In genomic region chr5:26543987-26544386, GRCh38 we compare ENCODE assay signal across 33 cellular contexts.
DNase-seq lines count a peak whose midpoint lies in the region; ATAC-seq and TF ChIP-seq lines count a peak whose summit lies in the region.
"Had no signal": no experiment of that assay in that cellular context is flagged by ENCODE, and none has a peak within 500 bp of the region (broad histone marks: within the 10 kb centered on the region; RNA-seq: fewer than 3 reads in every experiment).

No MANE protein-coding gene starts in this region.

- 100% methylated on average over 1 of the region's 1 CpG for WGBS in esophagus muscularis mucosa

- H3K9me3 ChIP-seq in neural cell (ENCODE audit: low read length) (no peaks in the 10 kb centered on the region), esophagus muscularis mucosa (no peaks in the 10 kb centered on the region)
- H3K9me3 ChIP-seq: A549, BE2C, BLaER1, Caco-2 had no signal

- TF ChIP-seq RAD21 in neural cell (conservative IDR thresholded peaks at IDR 0.05): no peak

- no peaks in the 10 kb centered on the region for H4K20me1 ChIP-seq in neural cell (ENCODE audit: insufficient read depth)
- H4K20me1 ChIP-seq: BLaER1; BLaER1 treated with 17β-estradiol and CSF1 and Interleukin-3, amounts not matched to agents 10 nM and 100 nM had no signal

- no peak overlapping the region for H3K4me3 Mint-ChIP-seq in neural crest cell
- H3K4me3 Mint-ChIP-seq: B cell; CD14-positive monocyte; CD4-positive, alpha-beta memory T cell; CD4-positive, alpha-beta T cell; CD4-positive, CD25-positive, alpha-beta regulatory T cell; CD8-positive, alpha-beta memory T cell; CD8-positive, alpha-beta T cell had no signal

- H2AFZ ChIP-seq in neural cell (ENCODE audit: low read depth, low read length): no peak overlapping the region

- H3K36me3 ChIP-seq in neural cell (ENCODE audit: insufficient read depth, low read length): no peaks in the 10 kb centered on the region
- H3K36me3 ChIP-seq in esophagus muscularis mucosa: no peaks in the 10 kb centered on the region
- H3K36me3 ChIP-seq: BE2C; BLaER1; BLaER1 treated with 17β-estradiol and CSF1 and Interleukin-3, amounts not matched to agents 10 nM and 100 nM had no signal

- no peaks in the 10 kb centered on the region for H3K27me3 Mint-ChIP-seq in neural crest cell (ENCODE audit: low read depth)
- H3K27me3 Mint-ChIP-seq: B cell; CD4-positive, alpha-beta memory T cell; CD4-positive, alpha-beta T cell; CD4-positive, CD25-positive, alpha-beta regulatory T cell; CD8-positive, alpha-beta memory T cell had no signal

- H3K4me1 ChIP-seq in esophagus muscularis mucosa: no peaks in the 10 kb centered on the region
- H3K4me1 ChIP-seq: A549; BE2C; BLaER1; BLaER1 treated with 17β-estradiol and CSF1 and Interleukin-3, amounts not matched to agents 10 nM and 100 nM; Caco-2 had no signal

- H3K4me1 Mint-ChIP-seq in neural crest cell: no peaks in the 10 kb centered on the region
- H3K4me1 Mint-ChIP-seq: B cell; CD14-positive monocyte; CD4-positive, alpha-beta memory T cell; CD4-positive, CD25-positive, alpha-beta regulatory T cell; CD8-positive, alpha-beta memory T cell had no signal

- no peak overlapping the region for H3K4me2 ChIP-seq in neural cell (ENCODE audit: low read length)
- H3K4me2 ChIP-seq: A549; BLaER1; BLaER1 treated with 17β-estradiol and CSF1 and Interleukin-3, amounts not matched to agents 10 nM and 100 nM had no signal

- peaks cover 13% of the 10 kb centered on the region for H3K9me3 Mint-ChIP-seq in neural crest cell

- no peaks in the 10 kb centered on the region for H3F3A ChIP-seq in neural cell (ENCODE audit: insufficient read depth, low read length, poor library complexity, severe bottlenecking)

- H3K9me2 ChIP-seq in neural cell (ENCODE audit: insufficient read depth, low read length): no peaks in the 10 kb centered on the region

- H3K27ac Mint-ChIP-seq in neural crest cell (ENCODE audit: unreplicated experiment): peak overlapping the region; percentile 38
- H3K27ac Mint-ChIP-seq: B cell; CD14-positive monocyte; CD4-positive, alpha-beta T cell; CD4-positive, CD25-positive, alpha-beta regulatory T cell; CD8-positive, alpha-beta memory T cell; CD8-positive, alpha-beta T cell had no signal

- H3K27me3 ChIP-seq in neural cell (ENCODE audit: insufficient read depth, low read depth, low read length) (no peaks in the 10 kb centered on the region), esophagus muscularis mucosa (no peaks in the 10 kb centered on the region)
- H3K27me3 ChIP-seq: BE2C; BLaER1; BLaER1 treated with 17β-estradiol and CSF1 and Interleukin-3, amounts not matched to agents 10 nM and 100 nM had no signal

- intact Hi-C loops in esophagus muscularis mucosa (cut with DNase I): no loop called here

- TF ChIP-seq CTCF in neural cell (IDR thresholded peaks at IDR 0.05; ENCODE audit: poor library complexity, severe bottlenecking) (no peak), neural crest cell (conservative IDR thresholded peaks at IDR 0.05) (no peak), esophagus muscularis mucosa (IDR thresholded peaks at IDR 0.05) (no peak)

- TF ChIP-seq EP300 in neural cell (conservative IDR thresholded peaks at IDR 0.05; ENCODE audit: poor library complexity, severe bottlenecking) (peak; percentile 95), esophagus muscularis mucosa (IDR thresholded peaks at IDR 0.05) (no peak)

- DNase-seq in neural crest cell (ENCODE audit: low read depth, low spot score): no peak
- DNase-seq in putamen (ENCODE audit: low spot score): peak; percentile 10
- no peak for DNase-seq in esophagus muscularis mucosa (ENCODE audit: extremely low spot score)
- no peak for DNase-seq in NCI-H1417 (lab: John Stamatoyannopoulos, UW)
- DNase-seq: 8988T; ACHN; AML-193; BE2C; C1 segment of cervical spinal cord; Caco-2; Calu3; CD4-positive, alpha-beta memory T cell; CD4-positive, alpha-beta T cell; CD4-positive, CD25-positive, alpha-beta regulatory T cell; CD8-positive, alpha-beta memory T cell; CD8-positive, alpha-beta T cell; COR-L47; DMS 273 treated with DMSO at 0.1 percent for 48 hours; DMS153; DMS53; DMS79; DMS79 treated with DMSO at 0.1 percent for 48 hours; DND-41; EL had no signal

- no peaks in the 10 kb centered on the region for H3K36me3 Mint-ChIP-seq in neural crest cell (ENCODE audit: low read depth)
- H3K36me3 Mint-ChIP-seq: CD14-positive monocyte; CD4-positive, alpha-beta memory T cell; CD4-positive, CD25-positive, alpha-beta regulatory T cell; CD8-positive, alpha-beta memory T cell; CD8-positive, alpha-beta T cell had no signal

- no peak overlapping the region for H3K9ac ChIP-seq in neural cell (ENCODE audit: low read length)
- H3K9ac ChIP-seq: BLaER1; BLaER1 treated with 17β-estradiol and CSF1 and Interleukin-3, amounts not matched to agents 10 nM and 100 nM had no signal

- H3K27ac ChIP-seq in neural cell (ENCODE audit: low read length) (no peak overlapping the region), esophagus muscularis mucosa (replicated peaks in 1 of 4) (no peak overlapping the region)
- H3K27ac ChIP-seq: 22Rv1; A549; BLaER1; BLaER1 treated with 17β-estradiol and CSF1 and Interleukin-3, amounts not matched to agents 10 nM and 100 nM; C4-2B had no signal

- no peak for ATAC-seq in HG03432 (IDR thresholded peaks at IDR 0.05; ENCODE audit: unreplicated experiment)
- ATAC-seq: A549; CD8-positive, alpha-beta T cell had no signal

- no peaks in the 10 kb centered on the region for H3K79me2 ChIP-seq in neural cell (replicated peaks; ENCODE audit: insufficient read depth, low read length)

- no peak for TF ChIP-seq POLR2A in esophagus muscularis mucosa (IDR thresholded peaks at IDR 0.05; ENCODE audit: low read depth)

- H3K4me3 ChIP-seq in neural cell (ENCODE audit: low read length) (no peak overlapping the region), esophagus muscularis mucosa (no peak overlapping the region)
- H3K4me3 ChIP-seq: A549; BLaER1; BLaER1 treated with 17β-estradiol and CSF1 and Interleukin-3, amounts not matched to agents 10 nM and 100 nM had no signal

TF ChIP-seq in neural cell, 6 proteins besides CTCF, POLR2A, EP300 and RAD21:
- TF ChIP-seq EZH2 (IDR thresholded peaks at IDR 0.05; ENCODE audit: borderline replicate concordance, insufficient read depth, low read length, poor library complexity, severe bottlenecking) (no peak), POLR2AphosphoS5 (IDR thresholded peaks at IDR 0.05) (peak; percentile 65)
